9 cellular contexts compared by ENCODE assay signal in genomic region chr5:42583322-42583721, GRCh38.
DNase-seq lines count a peak whose midpoint lies in the region; ATAC-seq and TF ChIP-seq lines count a peak whose summit lies in the region.
"Had no signal": no experiment of that assay in that cellular context is flagged by ENCODE, and none has a peak within 500 bp of the region (broad histone marks: within the 10 kb centered on the region; RNA-seq: fewer than 3 reads in every experiment).

No MANE protein-coding gene starts in this region.

- H3K36me3 Mint-ChIP-seq in activated naive CD4-positive, alpha-beta T cell treated with anti-CD3 and anti-CD28 coated beads, Interleukin-2, amount 10 ng/mL, durations not matched to agents 7 days and 5 days, result no peaks in the 10 kb centered on the region

- peaks cover 0 to 48% (median 28%) of the 10 kb centered on the region in 9 donors for H3K4me1 ChIP-seq in heart right ventricle

- H3K9me3 ChIP-seq in heart right ventricle, result no peaks in the 10 kb centered on the region

- no peaks in the 10 kb centered on the region for H3K4me1 Mint-ChIP-seq in activated naive CD4-positive, alpha-beta T cell treated with anti-CD3 and anti-CD28 coated beads, Interleukin-2, amount 10 ng/mL, durations not matched to agents 7 days and 5 days

- H3K36me3 ChIP-seq in heart right ventricle, result no peaks in the 10 kb centered on the region

- POLR2A ChIA-PET in AG04449 (lab: Yijun Ruan, JAX), result no interaction called here

- intact Hi-C loops in heart right ventricle (cut with DNase I), result loop anchor here in 8 of 10 donors (1.0 to 10.0 kb wide), 6 partner anchors 71 to 301 kb away; partner anchors contain the start of gene GHR (in 8 of the 8)

- DNase-seq in AG04449 (ENCODE audit: low read depth, low spot score) (no peak), GM03348 (ENCODE audit: low spot score) (peak; percentile 73), NCI-H526 treated with DMSO at 0.1 percent for 48 hours (lab: John Stamatoyannopoulos, UW) (peak; percentile 70), heart right ventricle (peak; percentile 22 to 72), pulmonary artery endothelial cell (ENCODE audit: low read depth, low spot score) (peak; percentile 13), activated T-cell treated with anti-CD3 and anti-CD28 coated beads for 4 hours (no peak)
- DNase-seq in activated naive CD4-positive, alpha-beta T cell treated with anti-CD3 and anti-CD28 coated beads, Interleukin-2, amount 10 ng/mL, durations not matched to agents 7 days and 5 days, result peak; percentile 53

- CTCF ChIA-PET in AG04449 (lab: Yijun Ruan, JAX), result interaction anchor here (0.7 to 7.3 kb wide), 19 partner anchors 9 to 727 kb away, joined by 3 to 59 read pairs (median 5); partner anchors contain the start of gene GHR
- CTCF ChIA-PET in activated naive CD4-positive, alpha-beta T cell treated with anti-CD3 and anti-CD28 coated beads, Interleukin-2, amount 10 ng/mL, durations not matched to agents 7 days and 5 days (lab: Charles Lee), result interaction anchor here (0.6 to 1.6 kb wide), 6 partner anchors 12 to 1028 kb away, joined by 3 to 6 read pairs (median 4); partner anchors contain the start of gene GHR

- ATAC-seq in HG02870 (IDR thresholded peaks at IDR 0.05; ENCODE audit: unreplicated experiment) (peak; percentile 60), heart right ventricle (peak in 6 of 8 donors; percentile 26 to 47 (median 38))

- no peak overlapping the region for H3K4me3 Mint-ChIP-seq in activated naive CD4-positive, alpha-beta T cell treated with anti-CD3 and anti-CD28 coated beads, Interleukin-2, amount 10 ng/mL, durations not matched to agents 7 days and 5 days

- H3K27ac Mint-ChIP-seq in activated naive CD4-positive, alpha-beta T cell treated with anti-CD3 and anti-CD28 coated beads, Interleukin-2, amount 10 ng/mL, durations not matched to agents 7 days and 5 days, result no peak overlapping the region
- H3K27ac Mint-ChIP-seq: IgD-negative memory B cell had no signal

- no peaks in the 10 kb centered on the region for H3K27me3 ChIP-seq in heart right ventricle

- H3K4me3 ChIP-seq in AG04449 (ENCODE audit: low read depth, low read length), result no peak overlapping the region
- H3K4me3 ChIP-seq in heart right ventricle, result no peak overlapping the region

- TF ChIP-seq CTCF in AG04449 (IDR thresholded peaks at IDR 0.05; ENCODE audit: insufficient read depth, low read length, missing control alignments) (peak; percentile 69), heart right ventricle (IDR thresholded peaks at IDR 0.05) (peak; percentile 68 to 87 (median 80))

- no peak overlapping the region for H3K27ac ChIP-seq in heart right ventricle

- WGBS in heart right ventricle, 2 donors, result 13 to 18% methylated on average over 4 of the region's 4 CpGs

- H3K9me3 Mint-ChIP-seq in activated naive CD4-positive, alpha-beta T cell treated with anti-CD3 and anti-CD28 coated beads, Interleukin-2, amount 10 ng/mL, durations not matched to agents 7 days and 5 days, result no peaks in the 10 kb centered on the region

- H3K27me3 Mint-ChIP-seq in activated naive CD4-positive, alpha-beta T cell treated with anti-CD3 and anti-CD28 coated beads, Interleukin-2, amount 10 ng/mL, durations not matched to agents 7 days and 5 days, result peaks cover 27% of the 10 kb centered on the region

Comparison
In these comparisons a context has a peak if more than half of its experiments do, and no peak if none do; other contexts are left out.
1. DNase-seq: peak in GM03348 (single experiment), NCI-H526 treated with DMSO at 0.1 percent for 48 hours (single experiment), activated naive CD4-positive, alpha-beta T cell treated with anti-CD3 and anti-CD28 coated beads, Interleukin-2, amount 10 ng/mL, durations not matched to agents 7 days and 5 days (single experiment), heart right ventricle (2 of 2) and pulmonary artery endothelial cell (single experiment); none in AG04449 (single experiment) and activated T-cell treated with anti-CD3 and anti-CD28 coated beads for 4 hours (single experiment).